In the genomic region with DNA sequence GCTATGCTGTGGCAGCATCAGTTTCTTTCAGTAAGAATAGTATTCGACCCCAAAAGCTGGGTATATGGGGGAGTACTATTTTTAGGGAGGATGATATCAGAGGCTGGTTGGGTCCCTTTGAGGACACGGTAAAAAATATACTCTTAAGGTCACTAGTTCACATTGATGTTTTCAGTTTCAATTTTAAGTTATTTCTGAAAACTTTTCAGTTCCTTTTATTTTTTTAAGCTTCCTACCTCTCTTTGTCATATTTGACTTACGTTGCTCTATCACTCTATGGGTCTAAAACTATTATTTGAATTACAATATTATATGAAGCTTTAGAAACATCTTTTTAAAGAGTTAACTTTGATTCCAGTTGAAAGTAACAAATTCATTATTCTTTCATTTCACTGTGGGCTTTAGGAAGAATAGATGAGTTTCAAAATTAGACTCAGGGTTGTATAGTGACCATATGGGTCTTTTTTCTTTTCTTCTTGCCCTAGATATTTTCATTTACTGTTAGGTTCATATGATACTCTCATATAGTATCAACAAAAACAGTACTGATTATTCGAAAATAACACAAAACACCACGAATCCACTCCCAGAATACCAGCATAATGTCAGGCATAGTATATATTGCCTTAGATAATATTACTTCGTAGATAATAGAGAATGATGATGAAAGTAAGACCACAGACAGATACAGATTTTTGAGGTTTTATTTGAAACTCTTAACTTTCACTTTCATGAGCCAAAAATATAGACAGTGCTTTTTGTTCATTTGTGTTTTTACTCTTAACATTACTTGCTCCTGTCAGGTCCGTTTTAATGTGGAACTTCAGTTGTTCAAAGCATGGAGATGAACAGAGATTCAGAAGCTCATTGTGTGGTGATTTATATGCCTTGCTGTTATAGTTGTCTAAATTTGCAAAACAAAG, we compare ENCODE assay signal across 10 cellular contexts. TPM values are rescaled to one million over a fixed set of nuclear protein-coding genes. Genes with fewer than 3 reads are reported as not detected.
DNase-seq lines count a peak whose midpoint lies in the region; ATAC-seq and TF ChIP-seq lines count a peak whose summit lies in the region.
"Had no signal": no experiment of that assay in that cellular context is flagged by ENCODE, and none has a peak within 500 bp of the region (broad histone marks: within the 10 kb centered on the region; RNA-seq: fewer than 3 reads in every experiment).

No MANE protein-coding gene starts in this region.

- no peak for DNase-seq in effector memory CD4-positive, alpha-beta T cell
- DNase-seq in DMS153 treated with DMSO at 0.1 percent for 48 hours (lab: John Stamatoyannopoulos, UW; ENCODE audit: unreplicated experiment) (no peak), thyroid gland (no peak), NCI-H146 treated with DMSO at 0.1 percent for 48 hours (lab: John Stamatoyannopoulos, UW; ENCODE audit: unreplicated experiment) (no peak)
- no peak for DNase-seq in activated CD4-positive, CD25-positive, alpha-beta regulatory T cell (lab: John Stamatoyannopoulos, UW)
- DNase-seq: sigmoid colon had no signal

- H3K4me1 ChIP-seq in effector memory CD4-positive, alpha-beta T cell (ENCODE audit: control insufficient read depth, insufficient read depth, low read length, poor library complexity, severe bottlenecking), result no peaks in the 10 kb centered on the region
- H3K4me1 ChIP-seq in thyroid gland, result no peaks in the 10 kb centered on the region
- H3K4me1 ChIP-seq: sigmoid colon had no signal

- peak; percentile 89 for ATAC-seq in GM18499 (IDR thresholded peaks at IDR 0.05; ENCODE audit: insufficient read depth, unreplicated experiment)
- ATAC-seq in GM21447 (IDR thresholded peaks at IDR 0.05; ENCODE audit: unreplicated experiment), result peak; percentile 97
- peak; percentile 86 for ATAC-seq in HG03469 (IDR thresholded peaks at IDR 0.05; ENCODE audit: unreplicated experiment)

- H3K4me3 ChIP-seq in effector memory CD4-positive, alpha-beta T cell (ENCODE audit: insufficient read depth, low read depth, low read length, poor library complexity, severe bottlenecking), result peak overlapping the region; percentile 5
- H3K4me3 ChIP-seq in thyroid gland (replicated peaks in 1 of 3), result no peak overlapping the region
- H3K4me3 ChIP-seq: sigmoid colon had no signal

- TF ChIP-seq POLR2A in thyroid gland (IDR thresholded peaks at IDR 0.05), result no peak

- no peak overlapping the region for H3K27ac ChIP-seq in effector memory CD4-positive, alpha-beta T cell (ENCODE audit: insufficient read depth, low read length, poor library complexity, severe bottlenecking)
- H3K27ac ChIP-seq in thyroid gland, result no peak overlapping the region
- H3K27ac ChIP-seq: epithelial cell of prostate, sigmoid colon had no signal

- intact Hi-C loops in thyroid gland (cut with DNase I), result no loop called here

- WGBS in thyroid gland, 2 donors, result 68 to 72% methylated on average over 7 of the region's 7 CpGs

- no peaks in the 10 kb centered on the region for H3K36me3 ChIP-seq in effector memory CD4-positive, alpha-beta T cell (ENCODE audit: control insufficient read depth, insufficient read depth, low read length)
- H3K36me3 ChIP-seq in thyroid gland, result no peaks in the 10 kb centered on the region
- H3K36me3 ChIP-seq: sigmoid colon had no signal

- no peaks in the 10 kb centered on the region for H3K9me3 ChIP-seq in effector memory CD4-positive, alpha-beta T cell (ENCODE audit: control insufficient read depth, low read length)
- H3K9me3 ChIP-seq in thyroid gland, result no peaks in the 10 kb centered on the region
- H3K9me3 ChIP-seq: sigmoid colon had no signal

- TF ChIP-seq CTCF in thyroid gland (IDR thresholded peaks at IDR 0.05), result no peak

- H3K27me3 ChIP-seq in effector memory CD4-positive, alpha-beta T cell (replicated peaks; ENCODE audit: control insufficient read depth, insufficient read depth, low read length, poor library complexity, severe bottlenecking), result no peaks in the 10 kb centered on the region
- no peaks in the 10 kb centered on the region for H3K27me3 ChIP-seq in thyroid gland
- H3K27me3 ChIP-seq: sigmoid colon had no signal

RNA-seq across cellular contexts. Expression of gene RMDN2, which starts 9.8 kb away (rescaled TPM):
- total RNA-seq in thyroid gland, result 10 to 100 TPM in 3 of 4 donors, 1 to 10 TPM in 1; 8.9 to 14.6 (median 13.3) TPM
